ENCODE assay signal across 21 cellular contexts in genomic region chr1:71557138-71557537, GRCh38.
"Had no signal": no experiment of that assay in that cellular context is flagged by ENCODE, and none has a peak within 500 bp of the region (broad histone marks: within the 10 kb centered on the region; RNA-seq: fewer than 3 reads in every experiment).

No MANE protein-coding gene starts in this region.

- H3K4me3 ChIP-seq: adrenal gland, body of pancreas had no signal

- ATAC-seq: activated CD8-positive, alpha-beta T cell treated with anti-CD3 and anti-CD28 coated beads, Interleukin-2, amount 10 ng/mL, durations not matched to agents 7 days and 5 days; body of pancreas; WTC11 had no signal

- DNase-seq: activated CD4-positive, alpha-beta T cell treated with anti-CD3 and anti-CD28 coated beads for 48 hours; activated CD4-positive, alpha-beta T cell treated with anti-CD3 and anti-CD28 coated beads, Interleukin-2, amount 50 U/mL, for 4 hours; activated CD4-positive, CD25-positive, alpha-beta regulatory T cell treated with anti-CD3 and anti-CD28 coated beads, Interleukin-2, amount 50 U/mL, for 72 hours; activated CD8-positive, alpha-beta memory T cell treated with anti-CD3 and anti-CD28 coated beads, Interleukin-2, amount 50 U/mL, for 48 hours; activated CD8-positive, alpha-beta T cell treated with anti-CD3 and anti-CD28 coated beads, Interleukin-2, amount 10 ng/mL, durations not matched to agents 7 days and 5 days; activated naive CD4-positive, alpha-beta T cell treated with anti-CD3 and anti-CD28 coated beads, Interleukin-2, amount 50 U/mL, for 16 hours; activated naive CD8-positive, alpha-beta T cell treated with anti-CD3 and anti-CD28 coated beads, Interleukin-2, amount 10 ng/mL, durations not matched to agents 7 days and 5 days; activated T-cell treated with anti-CD3 and anti-CD28 coated beads, Interleukin-2, amount 50 U/mL, for 1 hour; adrenal gland; anterior cingulate cortex; body of pancreas; IMR-90; Kasumi-1; KBM-7; NCI-H1092; NCI-H1417; NCI-H2029; NCI-H510A treated with DMSO at 0.1 percent for 48 hours; NCI-H69; SK-N-SH had no signal

- H3K27me3 Mint-ChIP-seq: activated naive CD8-positive, alpha-beta T cell treated with anti-CD3 and anti-CD28 coated beads, Interleukin-2, amount 10 ng/mL, durations not matched to agents 7 days and 5 days had no signal

- H3K27ac Mint-ChIP-seq: activated CD8-positive, alpha-beta T cell treated with anti-CD3 and anti-CD28 coated beads, Interleukin-2, amount 10 ng/mL, durations not matched to agents 7 days and 5 days; activated naive CD8-positive, alpha-beta T cell treated with anti-CD3 and anti-CD28 coated beads, Interleukin-2, amount 10 ng/mL, durations not matched to agents 7 days and 5 days; WTC11 had no signal

- H3K36me3 ChIP-seq: adrenal gland had no signal

- H3K9me3 ChIP-seq: adrenal gland, body of pancreas, SK-N-SH had no signal

- H3K27ac ChIP-seq: adrenal gland, body of pancreas had no signal

- H3K9ac ChIP-seq: SK-N-SH had no signal

- H3K27me3 ChIP-seq: adrenal gland, body of pancreas had no signal

- H3K36me3 Mint-ChIP-seq: activated naive CD8-positive, alpha-beta T cell treated with anti-CD3 and anti-CD28 coated beads, Interleukin-2, amount 10 ng/mL, durations not matched to agents 7 days and 5 days; WTC11 had no signal

- H3K4me3 Mint-ChIP-seq: activated CD8-positive, alpha-beta T cell treated with anti-CD3 and anti-CD28 coated beads, Interleukin-2, amount 10 ng/mL, durations not matched to agents 7 days and 5 days; activated naive CD8-positive, alpha-beta T cell treated with anti-CD3 and anti-CD28 coated beads, Interleukin-2, amount 10 ng/mL, durations not matched to agents 7 days and 5 days; WTC11 had no signal

- H3K9me3 Mint-ChIP-seq: activated naive CD8-positive, alpha-beta T cell treated with anti-CD3 and anti-CD28 coated beads, Interleukin-2, amount 10 ng/mL, durations not matched to agents 7 days and 5 days; WTC11 had no signal

- H3K4me1 Mint-ChIP-seq: activated naive CD8-positive, alpha-beta T cell treated with anti-CD3 and anti-CD28 coated beads, Interleukin-2, amount 10 ng/mL, durations not matched to agents 7 days and 5 days; WTC11 had no signal
